In genomic region chr5:10533218-10533617, GRCh38 we compare ENCODE assay signal across 16 cellular contexts. TPM values are rescaled to one million over a fixed set of nuclear protein-coding genes. Genes with fewer than 3 reads are reported as not detected.
A peak's percentile ranks its signal among the peaks of the same experiment; 100 is the strongest.
DNase-seq lines count a peak whose midpoint lies in the region; ATAC-seq and TF ChIP-seq lines count a peak whose summit lies in the region.
"Had no signal": no experiment of that assay in that cellular context is flagged by ENCODE, and none has a peak within 500 bp of the region (broad histone marks: within the 10 kb centered on the region; RNA-seq: fewer than 3 reads in every experiment).

No MANE protein-coding gene starts in this region.

- no peaks in the 10 kb centered on the region for H3K9me3 Mint-ChIP-seq in activated T-helper 17 cell treated with anti-CD3 and anti-CD28 coated beads, Interleukin-2, amount 50 U/mL, for 72 hours
- H3K9me3 Mint-ChIP-seq: activated naive CD8-positive, alpha-beta T cell treated with anti-CD3 and anti-CD28 coated beads, Interleukin-2, amount 10 ng/mL, durations not matched to agents 7 days and 5 days; HFFc6; memory B cell had no signal

- H3K27ac ChIP-seq in right atrium auricular region (no peak overlapping the region), angular gyrus (ENCODE audit: low read depth, low read length) (peak overlapping the region; percentile 65), iPS-20b (ENCODE audit: low read length) (no peak overlapping the region), thoracic aorta (no peak overlapping the region)
- H3K27ac ChIP-seq: RWPE1 had no signal

- H3K27me3 Mint-ChIP-seq in activated T-helper 17 cell treated with anti-CD3 and anti-CD28 coated beads, Interleukin-2, amount 50 U/mL, for 72 hours, result peaks cover 20% of the 10 kb centered on the region

- no peak for DNase-seq in Right ventricle myocardium inferior (ENCODE audit: missing footprints)
- no peak for DNase-seq in right atrium auricular region (ENCODE audit: low spot score)
- no peak for DNase-seq in thoracic aorta (ENCODE audit: low spot score)
- no peak for DNase-seq in NCI-H1417 treated with DMSO at 0.1 percent for 48 hours (lab: John Stamatoyannopoulos, UW)
- DNase-seq in SHP77 treated with DMSO at 0.1 percent for 48 hours (lab: John Stamatoyannopoulos, UW), result no peak
- DNase-seq: activated naive CD8-positive, alpha-beta T cell treated with anti-CD3 and anti-CD28 coated beads, Interleukin-2, amount 10 ng/mL, durations not matched to agents 7 days and 5 days; HFFc6; NCI-H1048; T-helper 17 cell had no signal

- H3K4me1 ChIP-seq in right atrium auricular region, result peaks cover 0 to 18% of the 10 kb centered on the region in 2 donors
- H3K4me1 ChIP-seq in iPS-20b (ENCODE audit: insufficient read depth, low read length), result peaks cover 4% of the 10 kb centered on the region
- peaks cover 14 to 23% of the 10 kb centered on the region in 2 donors for H3K4me1 ChIP-seq in thoracic aorta (ENCODE audit: control insufficient read depth in 1 of 2, low read depth in 2 of 2)

- H3K9me3 ChIP-seq in right atrium auricular region, result no peaks in the 10 kb centered on the region
- no peaks in the 10 kb centered on the region for H3K9me3 ChIP-seq in iPS-20b (ENCODE audit: insufficient read depth, low read depth, low read length)
- no peaks in the 10 kb centered on the region for H3K9me3 ChIP-seq in thoracic aorta

- peaks cover 5% of the 10 kb centered on the region for H3K4me1 Mint-ChIP-seq in activated T-helper 17 cell treated with anti-CD3 and anti-CD28 coated beads, Interleukin-2, amount 50 U/mL, for 72 hours

- H3K36me3 Mint-ChIP-seq in activated T-helper 17 cell treated with anti-CD3 and anti-CD28 coated beads, Interleukin-2, amount 50 U/mL, for 72 hours (ENCODE audit: low read depth), result no peaks in the 10 kb centered on the region
- H3K36me3 Mint-ChIP-seq: activated naive CD8-positive, alpha-beta T cell treated with anti-CD3 and anti-CD28 coated beads, Interleukin-2, amount 10 ng/mL, durations not matched to agents 7 days and 5 days; memory B cell; type B pancreatic cell had no signal

- ATAC-seq in Right ventricle myocardium inferior (peak; percentile 52), thoracic aorta (ENCODE audit: insufficient number of reproducible peaks, low FRiP score, low read depth) (no peak)
- ATAC-seq in activated T-helper 17 cell treated with anti-CD3 and anti-CD28 coated beads, Interleukin-2, amount 50 U/mL, for 72 hours (replicated peaks), result no peak
- ATAC-seq: activated CD4-positive, CD25-positive, alpha-beta regulatory T cell treated with anti-CD3 and anti-CD28 coated beads, Interleukin-2, amount 50 U/mL, for 24 hours; T-helper 17 cell had no signal

- no peaks in the 10 kb centered on the region for H3K36me3 ChIP-seq in right atrium auricular region
- no peaks in the 10 kb centered on the region for H3K36me3 ChIP-seq in iPS-20b (ENCODE audit: insufficient read depth, low read depth, low read length)
- H3K36me3 ChIP-seq in thoracic aorta, result no peaks in the 10 kb centered on the region

- no peak overlapping the region for H3K4me3 ChIP-seq in right atrium auricular region
- H3K4me3 ChIP-seq in iPS-20b (ENCODE audit: low read length), result peak overlapping the region; percentile 46; the same call in 1 of the 2 replicates
- H3K4me3 ChIP-seq in thoracic aorta, result peak overlapping the region; percentile 29

- no peak overlapping the region for H3K27ac Mint-ChIP-seq in activated T-helper 17 cell treated with anti-CD3 and anti-CD28 coated beads, Interleukin-2, amount 50 U/mL, for 72 hours
- H3K27ac Mint-ChIP-seq: activated naive CD8-positive, alpha-beta T cell treated with anti-CD3 and anti-CD28 coated beads, Interleukin-2, amount 10 ng/mL, durations not matched to agents 7 days and 5 days; HFFc6; memory B cell; T-helper 17 cell; type B pancreatic cell had no signal

- TF ChIP-seq CTCF in right atrium auricular region (IDR thresholded peaks at IDR 0.05) (no peak), thoracic aorta (IDR thresholded peaks at IDR 0.05) (no peak)

- H3K27me3 ChIP-seq in right atrium auricular region (no peaks in the 10 kb centered on the region), iPS-20b (ENCODE audit: insufficient read depth, low read length) (peaks cover 13% of the 10 kb centered on the region), thoracic aorta (replicated peaks; ENCODE audit: insufficient read depth) (no peaks in the 10 kb centered on the region)

- no peak overlapping the region for H3K4me3 Mint-ChIP-seq in activated T-helper 17 cell treated with anti-CD3 and anti-CD28 coated beads, Interleukin-2, amount 50 U/mL, for 72 hours
- H3K4me3 Mint-ChIP-seq: activated naive CD8-positive, alpha-beta T cell treated with anti-CD3 and anti-CD28 coated beads, Interleukin-2, amount 10 ng/mL, durations not matched to agents 7 days and 5 days; HFFc6; memory B cell; type B pancreatic cell had no signal

- intact Hi-C loops in Right ventricle myocardium inferior (cut with DNase I), result no loop called here

- no peak overlapping the region for H3K9ac ChIP-seq in iPS-20b (ENCODE audit: low read depth, low read length)

RNA-seq across cellular contexts. Expression of gene ANKRD33B, which starts 30.7 kb away (rescaled TPM):
- total RNA-seq in Right ventricle myocardium inferior (4.1 TPM), right atrium auricular region (1 to 10 TPM; 1.2 to 4.7 TPM), thoracic aorta (1 to 10 TPM; 4.9 to 5.7 TPM)
- total RNA-seq in activated T-helper 17 cell treated with anti-CD3 and anti-CD28 coated beads, Interleukin-2, amount 50 U/mL, for 72 hours, result 10 to 100 TPM in 1 of 2 donors, 1 to 10 TPM in 1; 7.8 to 12.2 TPM

Comparison
In these comparisons a context has a peak if more than half of its experiments do, and no peak if none do; other contexts are left out.
1. H3K4me3 ChIP-seq: peak in iPS-20b (single experiment) and thoracic aorta (single experiment); none in right atrium auricular region (0 of 2).